Comparison of ENCODE assay signal across 1 cellular context in genomic region chr17:28092109-28092508, GRCh38.
TF ChIP-seq lines count a peak whose summit lies in the region.

No MANE protein-coding gene starts in this region.

TF ChIP-seq in K562, 482 proteins besides CTCF, POLR2A, EP300 and RAD21 (continued from another document):
- TF ChIP-seq TSHZ1 (CRISPR knock-in tag; IDR thresholded peaks at IDR 0.05) (no peak), ZNF316 (IDR thresholded peaks at IDR 0.05) (peak; percentile 96), GTF2B (IDR thresholded peaks at IDR 0.05; ENCODE audit: extremely low read depth, insufficient read length) (no peak), ZFP30 (CRISPR knock-in tag; IDR thresholded peaks at IDR 0.05; ENCODE audit: borderline replicate concordance) (no peak), SP2 (IDR thresholded peaks at IDR 0.05; ENCODE audit: extremely low read depth, low read depth, low read length, poor library complexity, severe bottlenecking) (no peak), USF1 (CRISPR knock-in tag; IDR thresholded peaks at IDR 0.05) (no peak), VEZF1 (CRISPR knock-in tag; IDR thresholded peaks at IDR 0.05) (0 out of 2 replicates have a peak, but pooled peaks have one; percentile 24), FIP1L1 (IDR thresholded peaks at IDR 0.05; ENCODE audit: low read depth, low read length, poor library complexity, severe bottlenecking) (no peak)
